In the genomic region with DNA sequence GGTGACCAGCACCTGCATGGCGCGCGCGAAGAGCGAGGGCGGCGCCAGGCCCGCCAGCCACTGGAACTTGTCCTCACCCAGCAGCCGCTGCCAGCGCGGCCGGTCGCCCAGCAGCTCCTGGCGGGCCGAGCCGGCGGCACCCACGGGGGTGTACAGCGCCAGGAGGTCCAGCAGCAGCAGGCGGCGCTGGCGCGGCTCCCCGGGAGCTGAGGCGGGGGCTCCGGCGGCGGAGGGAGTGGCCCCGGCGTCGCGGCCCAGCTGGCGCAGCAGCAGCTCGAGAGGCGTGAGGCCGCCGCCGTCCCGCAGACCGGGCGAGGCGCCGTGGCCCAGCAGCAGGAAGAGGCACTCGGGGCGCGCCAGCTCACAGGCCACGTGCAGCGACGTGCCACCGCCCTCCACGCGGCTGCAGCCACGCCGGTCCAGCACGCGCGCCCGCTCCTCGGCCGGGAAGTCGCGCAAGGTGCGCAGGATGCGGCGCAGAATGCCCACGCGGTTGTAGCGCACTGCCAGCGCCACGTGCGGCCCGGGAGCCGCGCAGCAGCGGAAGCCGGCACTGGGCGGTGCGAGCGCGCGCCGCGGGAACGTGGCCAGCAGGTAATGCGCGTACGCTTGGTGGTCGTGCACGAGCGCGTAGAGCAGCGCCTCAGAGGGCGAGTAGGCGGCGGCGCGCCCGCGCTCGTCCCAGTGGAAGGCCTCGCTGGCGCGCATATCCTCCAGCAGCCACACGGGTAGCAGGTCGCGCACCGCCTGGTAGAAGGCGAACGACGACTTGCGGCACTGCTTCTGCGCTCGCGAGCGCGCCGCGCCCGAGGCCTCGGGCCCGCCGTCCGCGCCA, we compare ENCODE assay signal across 30 cellular contexts. TPM values are rescaled to one million over a fixed set of nuclear protein-coding genes. Genes with fewer than 3 reads are reported as not detected.
A peak's percentile ranks its signal among the peaks of the same experiment; 100 is the strongest.
DNase-seq lines count a peak whose midpoint lies in the region; ATAC-seq and TF ChIP-seq lines count a peak whose summit lies in the region.
"Had no signal": no experiment of that assay in that cellular context is flagged by ENCODE, and none has a peak within 500 bp of the region (broad histone marks: within the 10 kb centered on the region; RNA-seq: fewer than 3 reads in every experiment).

No MANE protein-coding gene starts in this region.

- H2AFZ ChIP-seq in GM23338: no peak overlapping the region
- no peak overlapping the region for H2AFZ ChIP-seq in osteoblast (ENCODE audit: low read length)
- H2AFZ ChIP-seq: PC-9 had no signal

- no peaks in the 10 kb centered on the region for H3K9me3 ChIP-seq in osteoblast (ENCODE audit: low read depth, low read length)
- H3K9me3 ChIP-seq: heart left ventricle, pancreas had no signal

- H3K27me3 Mint-ChIP-seq in activated T-cell treated with anti-CD3 and anti-CD28 coated beads, Interleukin-2, amount 50 U/mL, for 24 hours: no peaks in the 10 kb centered on the region
- no peaks in the 10 kb centered on the region for H3K27me3 Mint-ChIP-seq in activated T-cell treated with anti-CD3 and anti-CD28 coated beads, Interleukin-2, amount 50 U/mL, for 72 hours (ENCODE audit: low read depth)
- peaks cover 13% of the 10 kb centered on the region for H3K27me3 Mint-ChIP-seq in GM23338 (ENCODE audit: insufficient read depth, low read depth, poor library complexity)
- H3K27me3 Mint-ChIP-seq in T-helper 2 cell treated with Interferon-gamma antibody and Interleukin-4, amounts not matched to agents 5 μg/mL and 100 μg/mL, for 36 hours (ENCODE audit: low read depth): no peaks in the 10 kb centered on the region
- H3K27me3 Mint-ChIP-seq: activated naive CD8-positive, alpha-beta T cell treated with anti-CD3 and anti-CD28 coated beads, Interleukin-2, amount 50 U/mL, for 24 hours; effector memory CD8-positive, alpha-beta T cell had no signal

- H3K36me3 ChIP-seq in GM23338 (ENCODE audit: insufficient read depth) (no peaks in the 10 kb centered on the region), osteoblast (ENCODE audit: insufficient read depth, low read length) (peaks cover 4% of the 10 kb centered on the region)
- H3K36me3 ChIP-seq: pancreas had no signal

- H3K36me3 Mint-ChIP-seq in activated T-cell treated with anti-CD3 and anti-CD28 coated beads, Interleukin-2, amount 50 U/mL, for 24 hours (ENCODE audit: low read depth): peaks cover 5% of the 10 kb centered on the region
- no peaks in the 10 kb centered on the region for H3K36me3 Mint-ChIP-seq in activated T-cell treated with anti-CD3 and anti-CD28 coated beads, Interleukin-2, amount 50 U/mL, for 72 hours (ENCODE audit: insufficient read depth in 2 of 2)
- peaks cover 3% of the 10 kb centered on the region; the same call in 1 of the 3 replicates for H3K36me3 Mint-ChIP-seq in GM23338 (ENCODE audit: low read depth)
- peaks cover 5% of the 10 kb centered on the region for H3K36me3 Mint-ChIP-seq in T-helper 2 cell treated with Interferon-gamma antibody and Interleukin-4, amounts not matched to agents 5 μg/mL and 100 μg/mL, for 36 hours (ENCODE audit: low read depth)

- no peaks in the 10 kb centered on the region for H3K9me2 ChIP-seq in GM23338 (ENCODE audit: insufficient read depth)

- H3K79me2 ChIP-seq in GM23338 (replicated peaks; ENCODE audit: insufficient read depth): no peaks in the 10 kb centered on the region
- H3K79me2 ChIP-seq in osteoblast (ENCODE audit: insufficient read depth, low read length): peaks cover 6% of the 10 kb centered on the region

- peak; percentile 40 for DNase-seq in activated T-cell treated with anti-CD3 and anti-CD28 coated beads, Interleukin-2, amount 50 U/mL, for 24 hours
- DNase-seq in activated T-cell treated with anti-CD3 and anti-CD28 coated beads, Interleukin-2, amount 50 U/mL, for 72 hours: no peak
- DNase-seq in GM23338 (ENCODE audit: low spot score) (peak; percentile 86), foreskin keratinocyte (peak in 1 of 2 donors; percentile 35), osteoblast (ENCODE audit: insufficient read length, low spot score, missing footprints) (peak; percentile 80), AG20443 (ENCODE audit: low spot score) (no peak)
- DNase-seq in stimulated activated CD4-positive, alpha-beta T cell treated with anti-CD3 and anti-CD28 coated beads, Interleukin-4, amount 100 ng/mL, for 24 hours: no peak
- no peak for DNase-seq in T-helper 2 cell treated with Interferon-gamma antibody and Interleukin-4, amounts not matched to agents 5 μg/mL and 100 μg/mL, for 36 hours (ENCODE audit: low spot score)
- DNase-seq: activated CD8-positive, alpha-beta memory T cell treated with anti-CD3 and anti-CD28 coated beads for 24 hours; activated naive CD4-positive, alpha-beta T cell; activated naive CD8-positive, alpha-beta T cell treated with anti-CD3 and anti-CD28 coated beads, Interleukin-2, amount 50 U/mL, for 24 hours; AML-193; caudate nucleus; DMS 273 treated with DMSO at 0.1 percent for 48 hours; effector memory CD8-positive, alpha-beta T cell; IMR-90; NCI-H1436 treated with DMSO at 0.1 percent for 48 hours; NCI-H2081 treated with DMSO at 0.1 percent for 48 hours; NCI-H2227 treated with DMSO at 0.1 percent for 48 hours; NCI-H526 treated with DMSO at 0.1 percent for 48 hours; nephron progenitor cell; NK-92 treated with Interleukin-12 subunit alpha and Interleukin-12 subunit beta, amount 100 ng/mL, for 24 hours; pancreas; PC-9; retina; SHP77; small intestine; stimulated activated naive CD4-positive, alpha-beta T cell treated with Interleukin-2 at 50 U/mL for 16 hours had no signal

- no peak for ATAC-seq in activated T-cell treated with anti-CD3 and anti-CD28 coated beads, Interleukin-2, amount 50 U/mL, for 72 hours (replicated peaks in 1 of 2)
- ATAC-seq in GM23338 (peak; percentile 17), foreskin keratinocyte (peak; percentile 6)
- ATAC-seq: activated naive CD8-positive, alpha-beta T cell treated with anti-CD3 and anti-CD28 coated beads, Interleukin-2, amount 50 U/mL, for 24 hours; effector memory CD8-positive, alpha-beta T cell; GM12878; heart left ventricle; pancreas had no signal

- TF ChIP-seq CTCF in GM23338 (conservative IDR thresholded peaks at IDR 0.05; ENCODE audit: low read depth in 2 of 2): no peak
- no peak for TF ChIP-seq CTCF in foreskin keratinocyte (conservative IDR thresholded peaks at IDR 0.05)
- TF ChIP-seq CTCF in osteoblast (IDR thresholded peaks at IDR 0.05; ENCODE audit: extremely low read depth, low read depth, low read length): no peak

- no peak overlapping the region for H3K27ac Mint-ChIP-seq in activated T-cell treated with anti-CD3 and anti-CD28 coated beads, Interleukin-2, amount 50 U/mL, for 24 hours
- no peak overlapping the region for H3K27ac Mint-ChIP-seq in activated T-cell treated with anti-CD3 and anti-CD28 coated beads, Interleukin-2, amount 50 U/mL, for 72 hours
- no peak overlapping the region for H3K27ac Mint-ChIP-seq in GM23338
- H3K27ac Mint-ChIP-seq in T-helper 2 cell treated with Interferon-gamma antibody and Interleukin-4, amounts not matched to agents 5 μg/mL and 100 μg/mL, for 36 hours: no peak overlapping the region
- H3K27ac Mint-ChIP-seq: activated naive CD8-positive, alpha-beta T cell treated with anti-CD3 and anti-CD28 coated beads, Interleukin-2, amount 50 U/mL, for 24 hours; nephron progenitor cell had no signal

- no peak overlapping the region for H3K27ac ChIP-seq in GM23338 (ENCODE audit: low read depth)
- H3K27ac ChIP-seq in foreskin keratinocyte: no peak overlapping the region
- no peak overlapping the region for H3K27ac ChIP-seq in osteoblast (ENCODE audit: low read depth, low read length)
- H3K27ac ChIP-seq: pancreas, PC-9 had no signal

- H4K20me1 ChIP-seq in GM23338 (replicated peaks; ENCODE audit: insufficient read depth) (no peaks in the 10 kb centered on the region), osteoblast (ENCODE audit: insufficient read depth, low read length) (no peaks in the 10 kb centered on the region)

- peaks cover 17% of the 10 kb centered on the region for H3K4me1 Mint-ChIP-seq in activated T-cell treated with anti-CD3 and anti-CD28 coated beads, Interleukin-2, amount 50 U/mL, for 24 hours (ENCODE audit: low read depth)
- peaks cover 12% of the 10 kb centered on the region for H3K4me1 Mint-ChIP-seq in activated T-cell treated with anti-CD3 and anti-CD28 coated beads, Interleukin-2, amount 50 U/mL, for 72 hours (ENCODE audit: low read depth)
- H3K4me1 Mint-ChIP-seq in GM23338: peaks cover 17% of the 10 kb centered on the region
- peaks cover 11% of the 10 kb centered on the region for H3K4me1 Mint-ChIP-seq in T-helper 2 cell treated with Interferon-gamma antibody and Interleukin-4, amounts not matched to agents 5 μg/mL and 100 μg/mL, for 36 hours (ENCODE audit: low read depth)

- H3K27me3 ChIP-seq in GM23338 (ENCODE audit: insufficient read depth) (peaks cover 11% of the 10 kb centered on the region; the same call in 1 of the 2 replicates), foreskin keratinocyte (no peaks in the 10 kb centered on the region), osteoblast (ENCODE audit: insufficient read depth, low read length) (no peaks in the 10 kb centered on the region)
- H3K27me3 ChIP-seq: heart left ventricle, pancreas had no signal

- H3K4me2 ChIP-seq in GM23338 (no peak overlapping the region; the same call in 1 of the 2 replicates), osteoblast (ENCODE audit: insufficient read depth, low read length) (no peak overlapping the region)

- H3F3A ChIP-seq in GM23338 (replicated peaks; ENCODE audit: low read depth): peaks cover 16% of the 10 kb centered on the region

- H3K4me1 ChIP-seq in GM23338 (ENCODE audit: insufficient read depth): no peaks in the 10 kb centered on the region; the same call in 1 of the 2 replicates
- peaks cover 4% of the 10 kb centered on the region for H3K4me1 ChIP-seq in foreskin keratinocyte
- peaks cover 12% of the 10 kb centered on the region for H3K4me1 ChIP-seq in osteoblast (ENCODE audit: insufficient read depth, low read length)

- H3K4me3 Mint-ChIP-seq in activated T-cell treated with anti-CD3 and anti-CD28 coated beads, Interleukin-2, amount 50 U/mL, for 24 hours: no peak overlapping the region
- H3K4me3 Mint-ChIP-seq in activated T-cell treated with anti-CD3 and anti-CD28 coated beads, Interleukin-2, amount 50 U/mL, for 72 hours: no peak overlapping the region
- H3K4me3 Mint-ChIP-seq in GM23338: no peak overlapping the region
- H3K4me3 Mint-ChIP-seq in T-helper 2 cell treated with Interferon-gamma antibody and Interleukin-4, amounts not matched to agents 5 μg/mL and 100 μg/mL, for 36 hours: no peak overlapping the region
- H3K4me3 Mint-ChIP-seq: activated naive CD8-positive, alpha-beta T cell treated with anti-CD3 and anti-CD28 coated beads, Interleukin-2, amount 50 U/mL, for 24 hours had no signal

- no peak overlapping the region for H3K4me3 ChIP-seq in GM23338
- H3K4me3 ChIP-seq in osteoblast (ENCODE audit: insufficient read depth, low read length): no peak overlapping the region
- H3K4me3 ChIP-seq: GM12878, pancreas had no signal

- H3K9me3 Mint-ChIP-seq in activated T-cell treated with anti-CD3 and anti-CD28 coated beads, Interleukin-2, amount 50 U/mL, for 24 hours: no peaks in the 10 kb centered on the region
- H3K9me3 Mint-ChIP-seq in activated T-cell treated with anti-CD3 and anti-CD28 coated beads, Interleukin-2, amount 50 U/mL, for 72 hours: no peaks in the 10 kb centered on the region
- H3K9me3 Mint-ChIP-seq in GM23338: no peaks in the 10 kb centered on the region
- H3K9me3 Mint-ChIP-seq in T-helper 2 cell treated with Interferon-gamma antibody and Interleukin-4, amounts not matched to agents 5 μg/mL and 100 μg/mL, for 36 hours: no peaks in the 10 kb centered on the region
- H3K9me3 Mint-ChIP-seq: activated naive CD8-positive, alpha-beta T cell treated with anti-CD3 and anti-CD28 coated beads, Interleukin-2, amount 50 U/mL, for 24 hours; nephron progenitor cell had no signal

RNA-seq across cellular contexts. Expression of a gene that starts 2.3 kb away (rescaled TPM):
- 1 to 10 TPM; 3.2 to 4.5 TPM for total RNA-seq in activated T-cell treated with anti-CD3 and anti-CD28 coated beads, Interleukin-2, amount 50 U/mL, for 72 hours
- total RNA-seq in GM23338 (2014; rRNA removed; shearing (Covaris generic)): 73.0 and 95.9 TPM in 2 replicates
- polyA plus RNA-seq in GM23338 (2016; fragmentation: Nextera tagmentation; extraction: Ambion mirVana): 17.3 and 20.4 TPM in 2 replicates
- total RNA-seq in foreskin keratinocyte: 6.7 and 7.8 TPM in 2 replicates
- polyA plus RNA-seq in foreskin keratinocyte: 9.3 and 9.5 TPM in 2 replicates
- 13.6 and 15.6 TPM in 2 replicates for total RNA-seq in osteoblast

Comparison
In these comparisons a context has a peak if more than half of its experiments do, and no peak if none do; other contexts are left out.
1. DNase-seq: peak in activated T-cell treated with anti-CD3 and anti-CD28 coated beads, Interleukin-2, amount 50 U/mL, for 24 hours (single experiment), GM23338 (single experiment) and osteoblast (single experiment); none in activated T-cell treated with anti-CD3 and anti-CD28 coated beads, Interleukin-2, amount 50 U/mL, for 72 hours (0 of 2), AG20443 (single experiment), stimulated activated CD4-positive, alpha-beta T cell treated with anti-CD3 and anti-CD28 coated beads, Interleukin-4, amount 100 ng/mL, for 24 hours (single experiment) and T-helper 2 cell treated with Interferon-gamma antibody and Interleukin-4, amounts not matched to agents 5 μg/mL and 100 μg/mL, for 36 hours (single experiment).
2. ATAC-seq: peak in GM23338 (single experiment) and foreskin keratinocyte (single experiment); none in activated T-cell treated with anti-CD3 and anti-CD28 coated beads, Interleukin-2, amount 50 U/mL, for 72 hours (0 of 2).